In the genomic region with DNA sequence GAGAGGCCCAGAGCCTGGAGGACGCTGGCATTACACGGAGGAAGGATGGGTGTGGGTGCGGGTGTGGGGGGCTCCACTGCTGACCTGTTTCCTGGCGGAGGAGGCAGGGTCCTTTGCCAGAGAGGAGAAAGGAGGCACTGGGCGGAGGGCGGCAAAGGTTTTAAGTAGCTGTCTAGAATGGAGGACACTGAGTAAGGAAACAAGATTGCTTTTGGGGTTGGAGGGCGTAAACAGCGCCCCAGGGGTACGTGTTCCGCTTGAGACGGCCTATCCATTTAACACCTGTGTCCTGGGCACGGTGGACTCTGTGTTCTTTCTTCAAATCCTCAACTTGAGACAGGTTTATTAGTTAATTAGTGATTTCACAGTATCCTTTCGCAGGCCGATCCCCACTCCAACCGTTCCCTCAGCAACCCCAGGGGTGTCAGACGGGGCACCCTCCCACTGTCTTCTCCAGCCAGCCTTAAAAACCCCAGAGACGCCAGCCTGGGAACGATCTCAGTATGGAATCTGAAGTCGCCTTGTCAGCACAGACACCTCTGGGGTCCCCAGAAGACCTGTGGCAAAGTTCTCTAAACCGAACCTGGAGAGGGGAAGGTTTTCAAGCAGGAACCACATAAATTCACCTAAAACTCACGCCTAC, we compare ENCODE assay signal across 25 cellular contexts. TPM values are rescaled to one million over a fixed set of nuclear protein-coding genes. Genes with fewer than 3 reads are reported as not detected.
DNase-seq lines count a peak whose midpoint lies in the region; ATAC-seq, FAIRE-seq and TF ChIP-seq lines count a peak whose summit lies in the region.
"Had no signal": no experiment of that assay in that cellular context is flagged by ENCODE, and none has a peak within 500 bp of the region (broad histone marks: within the 10 kb centered on the region; RNA-seq: fewer than 3 reads in every experiment).

No MANE protein-coding gene starts in this region.

- H3K27me3 ChIP-seq in HepG2 (ENCODE audit: control insufficient read depth in 1 of 2, insufficient read depth in 2 of 2, low read length in 2 of 2) (no peaks in the 10 kb centered on the region), tibial artery (no peaks in the 10 kb centered on the region)
- H3K27me3 ChIP-seq: BE2C, MG63 had no signal

- no peaks in the 10 kb centered on the region for H3K9me3 Mint-ChIP-seq in activated CD8-positive, alpha-beta memory T cell treated with anti-CD3 and anti-CD28 coated beads, Interleukin-2, amount 10 ng/mL, durations not matched to agents 7 days and 5 days (ENCODE audit: low read depth)
- peaks cover 3% of the 10 kb centered on the region for H3K9me3 Mint-ChIP-seq in glutamatergic neuron (ENCODE audit: unreplicated experiment)
- H3K9me3 Mint-ChIP-seq in activated CD4-positive, alpha-beta T cell treated with anti-CD3 and anti-CD28 coated beads, Interleukin-2, amount 10 ng/mL, durations not matched to agents 7 days and 5 days, result no peaks in the 10 kb centered on the region
- H3K9me3 Mint-ChIP-seq: CD4-positive, alpha-beta T cell had no signal

- H3K9me3 ChIP-seq in SK-N-MC (ENCODE audit: low read depth, low read length) (no peaks in the 10 kb centered on the region), HepG2 (ENCODE audit: low read length) (no peaks in the 10 kb centered on the region), tibial artery (no peaks in the 10 kb centered on the region)
- H3K9me3 ChIP-seq: BE2C, Caco-2, MG63 had no signal

- H3K36me3 Mint-ChIP-seq in activated CD8-positive, alpha-beta memory T cell treated with anti-CD3 and anti-CD28 coated beads, Interleukin-2, amount 10 ng/mL, durations not matched to agents 7 days and 5 days, result peaks cover 25% of the 10 kb centered on the region
- H3K36me3 Mint-ChIP-seq in glutamatergic neuron (ENCODE audit: unreplicated experiment), result no peaks in the 10 kb centered on the region
- peaks cover 21% of the 10 kb centered on the region for H3K36me3 Mint-ChIP-seq in activated CD4-positive, alpha-beta T cell treated with anti-CD3 and anti-CD28 coated beads, Interleukin-2, amount 10 ng/mL, durations not matched to agents 7 days and 5 days (ENCODE audit: low read depth)

- H3K4me1 ChIP-seq in HepG2 (ENCODE audit: insufficient read depth, low read length), result no peaks in the 10 kb centered on the region
- no peaks in the 10 kb centered on the region for H3K4me1 ChIP-seq in tibial artery
- H3K4me1 ChIP-seq: Caco-2 had no signal

- BruUV-seq in HepG2 (replicated peaks; lab: Mats Ljungman, UMichigan), result no TSS peak

- TF ChIP-seq POLR2A in HepG2 (IDR thresholded peaks at IDR 0.05; ENCODE audit: insufficient read depth in 1 of 2, low read depth in 2 of 2, low read length in 2 of 2), result no peak

- TF ChIP-seq CTCF in HepG2 (CRISPR knock-in tag; IDR thresholded peaks at IDR 0.05) (no peak), tibial artery (IDR thresholded peaks at IDR 0.05) (no peak), glutamatergic neuron (IDR thresholded peaks at IDR 0.05; ENCODE audit: partially characterized antibody, unreplicated experiment) (no peak)

- H3K79me2 ChIP-seq in HepG2 (ENCODE audit: insufficient read depth, low read length), result no peaks in the 10 kb centered on the region

- H3K4me3 ChIP-seq in SK-N-MC (no peak overlapping the region), HepG2 (replicated peaks in 1 of 3; ENCODE audit: insufficient read depth in 1 of 3, low read depth in 2 of 3, low read length in 3 of 3) (no peak overlapping the region), tibial artery (no peak overlapping the region)
- H3K4me3 ChIP-seq: GM23248, MG63, PC-9 had no signal

- DNase-seq in activated CD8-positive, alpha-beta memory T cell treated with anti-CD3 and anti-CD28 coated beads, Interleukin-2, amount 10 ng/mL, durations not matched to agents 7 days and 5 days, result no peak
- DNase-seq in activated CD8-positive, alpha-beta memory T cell treated with anti-CD3 and anti-CD28 coated beads, Interleukin-2, amount 50 U/mL, for 48 hours, result no peak
- DNase-seq in SK-N-MC (ENCODE audit: low read depth, low spot score), result no peak
- no peak for DNase-seq in HepG2 (ENCODE audit: low spot score)
- DNase-seq in tibial artery, result peak; percentile 16 to 37
- no peak for DNase-seq in stimulated activated naive CD4-positive, alpha-beta T cell treated with Interleukin-2 at 50 U/mL for 16 hours (lab: John Stamatoyannopoulos, UW)
- no peak for DNase-seq in glutamatergic neuron
- no peak for DNase-seq in activated CD4-positive, alpha-beta T cell treated with anti-CD3 and anti-CD28 coated beads, Interleukin-2, amount 10 ng/mL, durations not matched to agents 7 days and 5 days
- DNase-seq: BE2C; Caco-2; CD4-positive, alpha-beta T cell; EL; GM23248; HCEC 1CT; Kasumi-1; MG63; NCI-H1092; NCI-H1436 treated with DMSO at 0.1 percent for 48 hours; NCI-H2029; NCI-H2171; NCI-H526; PC-9 had no signal

- H3K27ac ChIP-seq in SK-N-MC, result peak overlapping the region; percentile 46; the same call in 1 of the 2 replicates
- H3K27ac ChIP-seq in HepG2 (ENCODE audit: extremely low read length, insufficient read depth, low read length), result no peak overlapping the region
- H3K27ac ChIP-seq in tibial artery, result no peak overlapping the region
- H3K27ac ChIP-seq: 22Rv1, GM23248, PC-9 had no signal

- peaks cover 12% of the 10 kb centered on the region for H3K4me1 Mint-ChIP-seq in activated CD8-positive, alpha-beta memory T cell treated with anti-CD3 and anti-CD28 coated beads, Interleukin-2, amount 10 ng/mL, durations not matched to agents 7 days and 5 days
- peaks cover 5% of the 10 kb centered on the region for H3K4me1 Mint-ChIP-seq in glutamatergic neuron (ENCODE audit: low read depth, unreplicated experiment)
- peaks cover 26% of the 10 kb centered on the region for H3K4me1 Mint-ChIP-seq in activated CD4-positive, alpha-beta T cell treated with anti-CD3 and anti-CD28 coated beads, Interleukin-2, amount 10 ng/mL, durations not matched to agents 7 days and 5 days

- H3K4me3 Mint-ChIP-seq in activated CD8-positive, alpha-beta memory T cell treated with anti-CD3 and anti-CD28 coated beads, Interleukin-2, amount 10 ng/mL, durations not matched to agents 7 days and 5 days, result no peak overlapping the region
- no peak overlapping the region for H3K4me3 Mint-ChIP-seq in glutamatergic neuron (ENCODE audit: unreplicated experiment)
- no peak overlapping the region for H3K4me3 Mint-ChIP-seq in activated CD4-positive, alpha-beta T cell treated with anti-CD3 and anti-CD28 coated beads, Interleukin-2, amount 10 ng/mL, durations not matched to agents 7 days and 5 days
- H3K4me3 Mint-ChIP-seq: CD4-positive, alpha-beta T cell had no signal

- TF ChIP-seq RAD21 in HepG2 (CRISPR knock-in tag; IDR thresholded peaks at IDR 0.05), result no peak

- in situ Hi-C loops in HepG2 (cut with HindIII; ENCODE audit: extremely low pct_ligation_motif_present, low pct_unique_long_range_greater_than_20kb), result no loop called here

- no peak overlapping the region for H3K4me2 ChIP-seq in HepG2 (ENCODE audit: low read depth, low read length)
- H3K4me2 ChIP-seq: PC-9 had no signal

- POLR2A ChIA-PET in HepG2 (lab: Yijun Ruan, JAX), result interaction anchor here (1.3 kb wide), 1 partner anchor 58 kb away, joined by 3 read pairs; no protein-coding TSS in a partner anchor
- POLR2A ChIA-PET in activated CD4-positive, alpha-beta T cell treated with anti-CD3 and anti-CD28 coated beads, Interleukin-2, amount 10 ng/mL, durations not matched to agents 7 days and 5 days (lab: Charles Lee), result no interaction called here

- FAIRE-seq in HepG2 (lab: Jason Lieb, UNC), result no peak
- FAIRE-seq: GM12891, GM19239 had no signal

- no peaks in the 10 kb centered on the region for H4K20me1 ChIP-seq in HepG2 (ENCODE audit: insufficient read depth, low read length)

- no peaks in the 10 kb centered on the region for H3K27me3 Mint-ChIP-seq in activated CD8-positive, alpha-beta memory T cell treated with anti-CD3 and anti-CD28 coated beads, Interleukin-2, amount 10 ng/mL, durations not matched to agents 7 days and 5 days
- peaks cover 5% of the 10 kb centered on the region for H3K27me3 Mint-ChIP-seq in glutamatergic neuron (ENCODE audit: unreplicated experiment)
- H3K27me3 Mint-ChIP-seq in activated CD4-positive, alpha-beta T cell treated with anti-CD3 and anti-CD28 coated beads, Interleukin-2, amount 10 ng/mL, durations not matched to agents 7 days and 5 days, result no peaks in the 10 kb centered on the region
- H3K27me3 Mint-ChIP-seq: CD4-positive, alpha-beta T cell had no signal

- ATAC-seq in activated CD8-positive, alpha-beta memory T cell treated with anti-CD3 and anti-CD28 coated beads, Interleukin-2, amount 10 ng/mL, durations not matched to agents 7 days and 5 days, result no peak
- peak; percentile 9; the same call in 1 of the 3 replicates for ATAC-seq in HepG2

- whole genome bisulfite sequencing in HepG2 (ENCODE audit: low lambda C conversion rate), result 95% methylated on average over 21 of the region's 21 CpGs

- CTCF ChIA-PET in activated CD8-positive, alpha-beta memory T cell treated with anti-CD3 and anti-CD28 coated beads, Interleukin-2, amount 10 ng/mL, durations not matched to agents 7 days and 5 days (lab: Charles Lee), result interaction anchor here (0.8 to 2.5 kb wide), 3 partner anchors 31 to 276 kb away, joined by 3 to 9 read pairs (median 3); no protein-coding TSS in a partner anchor
- CTCF ChIA-PET in HepG2 (lab: Yijun Ruan, JAX; ENCODE audit: low intra/inter-chr PET ratio, low total read pairs), result no interaction called here
- CTCF ChIA-PET in activated CD4-positive, alpha-beta T cell treated with anti-CD3 and anti-CD28 coated beads, Interleukin-2, amount 10 ng/mL, durations not matched to agents 7 days and 5 days (lab: Charles Lee), result interaction anchor here (0.6 kb wide), 1 partner anchor 8 kb away, joined by 3 read pairs; no protein-coding TSS in a partner anchor

- H2AFZ ChIP-seq in HepG2 (ENCODE audit: low read length), result no peak overlapping the region
- H2AFZ ChIP-seq: GM23248, PC-9 had no signal

- H3K27ac Mint-ChIP-seq in activated CD8-positive, alpha-beta memory T cell treated with anti-CD3 and anti-CD28 coated beads, Interleukin-2, amount 10 ng/mL, durations not matched to agents 7 days and 5 days, result peak overlapping the region; percentile 43
- no peak overlapping the region for H3K27ac Mint-ChIP-seq in glutamatergic neuron (ENCODE audit: unreplicated experiment)
- H3K27ac Mint-ChIP-seq in activated CD4-positive, alpha-beta T cell treated with anti-CD3 and anti-CD28 coated beads, Interleukin-2, amount 10 ng/mL, durations not matched to agents 7 days and 5 days, result no peak overlapping the region
- H3K27ac Mint-ChIP-seq: CD4-positive, alpha-beta T cell had no signal

- no peak for TF ChIP-seq EP300 in HepG2 (IDR thresholded peaks at IDR 0.05; ENCODE audit: low read depth in 2 of 2, low read length in 2 of 2)
- no peak for TF ChIP-seq EP300 in HepG2 (CRISPR knock-in tag; IDR thresholded peaks at IDR 0.05; ENCODE audit: borderline replicate concordance)

- intact Hi-C loops in HepG2 (cut with micrococcal nuclease; ENCODE audit: unreplicated experiment) (no loop called here), tibial artery (cut with DNase I; ENCODE audit: low total_unique reads) (no loop called here)

- no peaks in the 10 kb centered on the region for H3K36me3 ChIP-seq in SK-N-MC (ENCODE audit: insufficient read depth, low read length)
- H3K36me3 ChIP-seq in HepG2 (replicated peaks in 1 of 2; ENCODE audit: control insufficient read depth in 1 of 2, insufficient read depth in 2 of 2, low read length in 2 of 2), result peaks cover 3 to 23% of the 10 kb centered on the region in 2 experiments; a peak in 2 of 5 replicates
- H3K36me3 ChIP-seq in tibial artery, result peaks cover 3 to 20% (median 5%) of the 10 kb centered on the region in 3 donors

- H3K9ac ChIP-seq in SK-N-MC (ENCODE audit: insufficient read length), result no peak overlapping the region
- no peak overlapping the region for H3K9ac ChIP-seq in HepG2 (ENCODE audit: insufficient read depth, low read depth, low read length)
- H3K9ac ChIP-seq: GM23248 had no signal

RNA-seq across cellular contexts. Expression of gene SFXN4, which starts 24.8 kb away (rescaled TPM):
- total RNA-seq in activated CD8-positive, alpha-beta memory T cell treated with anti-CD3 and anti-CD28 coated beads, Interleukin-2, amount 10 ng/mL, durations not matched to agents 7 days and 5 days, result 10 to 100 TPM; 29.9 to 33.4 TPM
- total RNA-seq in HepG2 (2016; rRNA removed; fragmentation: Illumina TruSeq; extraction: Trizol) (47.4 and 64.9 TPM in 2 replicates), glutamatergic neuron (ENCODE audit: unreplicated experiment) (12.2 TPM)
- 71.2 and 73.7 TPM in 2 replicates for total RNA-seq in HepG2 (2016; cell fraction: cytosol; rRNA removed; fragmentation: Illumina TruSeq; extraction: Trizol; ENCODE audit: low read depth)
- total RNA-seq in HepG2 (2016; cell fraction: insoluble cytoplasmic fraction; rRNA removed; fragmentation: Illumina TruSeq; extraction: Trizol), result 55.2 and 66.3 TPM in 2 replicates
- 75.6 and 82.1 TPM in 2 replicates for total RNA-seq in HepG2 (2016; cell fraction: membrane; rRNA removed; fragmentation: Illumina TruSeq; extraction: Trizol)
- 39.7 and 50.2 TPM in 2 replicates for total RNA-seq in HepG2 (2016; cell fraction: nucleus; rRNA removed; fragmentation: Illumina TruSeq; extraction: Trizol)
- 44.6 and 47.7 TPM in 2 replicates for polyA plus RNA-seq in HepG2 (2011; rRNA removed)
- polyA plus RNA-seq in HepG2 (2011; cell fraction: cytosol; rRNA removed), result 31.1 and 39.7 TPM in 2 replicates
- polyA plus RNA-seq in HepG2 (2011; cell fraction: nucleus; rRNA removed), result 45.5 and 47.7 TPM in 2 replicates
- polyA plus RNA-seq in HepG2 (2012), result 32.0 and 35.6 TPM in 2 replicates
- 63.0 and 72.7 TPM in 2 replicates for polyA plus RNA-seq in HepG2 (2016; cell fraction: cytosol; fragmentation: Illumina TruSeq; extraction: Trizol; ENCODE audit: low read depth)
- polyA plus RNA-seq in HepG2 (2016; cell fraction: insoluble cytoplasmic fraction; fragmentation: Illumina TruSeq; extraction: Trizol; ENCODE audit: low read depth), result 42.6 and 43.4 TPM in 2 replicates
- 56.9 and 60.5 TPM in 2 replicates for polyA plus RNA-seq in HepG2 (2016; cell fraction: membrane; fragmentation: Illumina TruSeq; extraction: Trizol; ENCODE audit: low read depth)
- polyA plus RNA-seq in HepG2 (2016; cell fraction: nucleus; fragmentation: Illumina TruSeq; extraction: Trizol; ENCODE audit: insufficient read depth, low read depth), result 62.6 and 72.4 TPM in 2 replicates
- 25.6 and 27.5 TPM in 2 replicates for polyA minus RNA-seq in HepG2 (2011; rRNA and poly(A)+ RNA removed; ENCODE audit: low replicate concordance)
- polyA minus RNA-seq in HepG2 (2011; cell fraction: cytosol; rRNA and poly(A)+ RNA removed), result 19.2 and 19.8 TPM in 2 replicates
- polyA minus RNA-seq in HepG2 (2011; cell fraction: nucleus; rRNA and poly(A)+ RNA removed), result 21.6 and 26.9 TPM in 2 replicates
- total RNA-seq in activated CD4-positive, alpha-beta T cell treated with anti-CD3 and anti-CD28 coated beads, Interleukin-2, amount 10 ng/mL, durations not matched to agents 7 days and 5 days, result 10 to 100 TPM; 19.0 to 20.1 TPM

RNA-seq across cellular contexts. Expression of gene DENND10, which starts 36.8 kb away (rescaled TPM):
- total RNA-seq in activated CD8-positive, alpha-beta memory T cell treated with anti-CD3 and anti-CD28 coated beads, Interleukin-2, amount 10 ng/mL, durations not matched to agents 7 days and 5 days, result 10 to 100 TPM; 41.2 to 47.4 TPM
- total RNA-seq in HepG2 (2016; rRNA removed; fragmentation: Illumina TruSeq; extraction: Trizol), result 43.7 and 55.1 TPM in 2 replicates
- total RNA-seq in HepG2 (2016; cell fraction: cytosol; rRNA removed; fragmentation: Illumina TruSeq; extraction: Trizol; ENCODE audit: low read depth), result 60.9 and 63.9 TPM in 2 replicates
- 41.2 and 59.1 TPM in 2 replicates for total RNA-seq in HepG2 (2016; cell fraction: insoluble cytoplasmic fraction; rRNA removed; fragmentation: Illumina TruSeq; extraction: Trizol)
- total RNA-seq in HepG2 (2016; cell fraction: membrane; rRNA removed; fragmentation: Illumina TruSeq; extraction: Trizol), result 60.7 and 62.3 TPM in 2 replicates
- total RNA-seq in HepG2 (2016; cell fraction: nucleus; rRNA removed; fragmentation: Illumina TruSeq; extraction: Trizol), result 30.6 and 33.8 TPM in 2 replicates
- polyA plus RNA-seq in HepG2 (2011; rRNA removed), result 75.9 and 78.8 TPM in 2 replicates
- 55.4 and 68.0 TPM in 2 replicates for polyA plus RNA-seq in HepG2 (2011; cell fraction: cytosol; rRNA removed)
- polyA plus RNA-seq in HepG2 (2011; cell fraction: nucleus; rRNA removed), result 53.4 and 62.1 TPM in 2 replicates
- 48.6 and 60.7 TPM in 2 replicates for polyA plus RNA-seq in HepG2 (2012)
- polyA plus RNA-seq in HepG2 (2016; cell fraction: cytosol; fragmentation: Illumina TruSeq; extraction: Trizol; ENCODE audit: low read depth), result 54.2 and 68.0 TPM in 2 replicates
- 52.2 and 53.2 TPM in 2 replicates for polyA plus RNA-seq in HepG2 (2016; cell fraction: insoluble cytoplasmic fraction; fragmentation: Illumina TruSeq; extraction: Trizol; ENCODE audit: low read depth)
- 44.9 and 45.7 TPM in 2 replicates for polyA plus RNA-seq in HepG2 (2016; cell fraction: membrane; fragmentation: Illumina TruSeq; extraction: Trizol; ENCODE audit: low read depth)
- 34.1 and 37.6 TPM in 2 replicates for polyA plus RNA-seq in HepG2 (2016; cell fraction: nucleus; fragmentation: Illumina TruSeq; extraction: Trizol; ENCODE audit: insufficient read depth, low read depth)
- 36.0 and 110 TPM in 2 replicates for polyA minus RNA-seq in HepG2 (2011; rRNA and poly(A)+ RNA removed; ENCODE audit: low replicate concordance)
- 38.8 and 41.4 TPM in 2 replicates for polyA minus RNA-seq in HepG2 (2011; cell fraction: cytosol; rRNA and poly(A)+ RNA removed)
- 53.0 and 61.8 TPM in 2 replicates for polyA minus RNA-seq in HepG2 (2011; cell fraction: nucleus; rRNA and poly(A)+ RNA removed)
- total RNA-seq in glutamatergic neuron (ENCODE audit: unreplicated experiment), result 39.9 TPM
- 10 to 100 TPM; 45.4 to 49.4 TPM for total RNA-seq in activated CD4-positive, alpha-beta T cell treated with anti-CD3 and anti-CD28 coated beads, Interleukin-2, amount 10 ng/mL, durations not matched to agents 7 days and 5 days

RNA-seq across cellular contexts. Expression of gene PRDX3, which starts 37.9 kb away (rescaled TPM):
- 100 to 1,000 TPM; 124 to 166 TPM for total RNA-seq in activated CD8-positive, alpha-beta memory T cell treated with anti-CD3 and anti-CD28 coated beads, Interleukin-2, amount 10 ng/mL, durations not matched to agents 7 days and 5 days
- total RNA-seq in HepG2 (2016; rRNA removed; fragmentation: Illumina TruSeq; extraction: Trizol) (407 and 643 TPM in 2 replicates), glutamatergic neuron (ENCODE audit: unreplicated experiment) (103 TPM)
- 38.1 and 38.2 TPM in 2 replicates for total RNA-seq in HepG2 (2016; cell fraction: cytosol; rRNA removed; fragmentation: Illumina TruSeq; extraction: Trizol; ENCODE audit: low read depth)
- 410 and 682 TPM in 2 replicates for total RNA-seq in HepG2 (2016; cell fraction: insoluble cytoplasmic fraction; rRNA removed; fragmentation: Illumina TruSeq; extraction: Trizol)
- total RNA-seq in HepG2 (2016; cell fraction: membrane; rRNA removed; fragmentation: Illumina TruSeq; extraction: Trizol), result 107 and 113 TPM in 2 replicates
- total RNA-seq in HepG2 (2016; cell fraction: nucleus; rRNA removed; fragmentation: Illumina TruSeq; extraction: Trizol), result 156 and 165 TPM in 2 replicates
- 422 and 565 TPM in 2 replicates for polyA plus RNA-seq in HepG2 (2011; rRNA removed)
- polyA plus RNA-seq in HepG2 (2011; cell fraction: cytosol; rRNA removed), result 232 and 280 TPM in 2 replicates
- polyA plus RNA-seq in HepG2 (2011; cell fraction: nucleus; rRNA removed), result 67.2 and 84.0 TPM in 2 replicates
- 200 and 294 TPM in 2 replicates for polyA plus RNA-seq in HepG2 (2012)
- polyA plus RNA-seq in HepG2 (2016; cell fraction: cytosol; fragmentation: Illumina TruSeq; extraction: Trizol; ENCODE audit: low read depth), result 38.1 and 38.3 TPM in 2 replicates
- polyA plus RNA-seq in HepG2 (2016; cell fraction: insoluble cytoplasmic fraction; fragmentation: Illumina TruSeq; extraction: Trizol; ENCODE audit: low read depth), result 634 and 704 TPM in 2 replicates
- polyA plus RNA-seq in HepG2 (2016; cell fraction: membrane; fragmentation: Illumina TruSeq; extraction: Trizol; ENCODE audit: low read depth), result 89.6 and 90.4 TPM in 2 replicates
- 227 and 242 TPM in 2 replicates for polyA plus RNA-seq in HepG2 (2016; cell fraction: nucleus; fragmentation: Illumina TruSeq; extraction: Trizol; ENCODE audit: insufficient read depth, low read depth)
- polyA minus RNA-seq in HepG2 (2011; rRNA and poly(A)+ RNA removed; ENCODE audit: low replicate concordance), result 468 and 479 TPM in 2 replicates
- 135 and 138 TPM in 2 replicates for polyA minus RNA-seq in HepG2 (2011; cell fraction: cytosol; rRNA and poly(A)+ RNA removed)
- 69.5 and 85.7 TPM in 2 replicates for polyA minus RNA-seq in HepG2 (2011; cell fraction: nucleus; rRNA and poly(A)+ RNA removed)
- total RNA-seq in activated CD4-positive, alpha-beta T cell treated with anti-CD3 and anti-CD28 coated beads, Interleukin-2, amount 10 ng/mL, durations not matched to agents 7 days and 5 days, result 100 to 1,000 TPM; 121 to 122 TPM

Comparison
In these comparisons a context has a peak if more than half of its experiments do, and no peak if none do; other contexts are left out.
1. DNase-seq: peak in tibial artery (2 of 2); none in activated CD8-positive, alpha-beta memory T cell treated with anti-CD3 and anti-CD28 coated beads, Interleukin-2, amount 10 ng/mL, durations not matched to agents 7 days and 5 days (single experiment), activated CD8-positive, alpha-beta memory T cell treated with anti-CD3 and anti-CD28 coated beads, Interleukin-2, amount 50 U/mL, for 48 hours (single experiment), SK-N-MC (single experiment), HepG2 (single experiment), stimulated activated naive CD4-positive, alpha-beta T cell treated with Interleukin-2 at 50 U/mL for 16 hours (single experiment), glutamatergic neuron (single experiment) and activated CD4-positive, alpha-beta T cell treated with anti-CD3 and anti-CD28 coated beads, Interleukin-2, amount 10 ng/mL, durations not matched to agents 7 days and 5 days (single experiment).